In genomic region chr17:7330099-7331015, GRCh38 we compare ENCODE assay signal across 8 cellular contexts. TPM values are rescaled to one million over a fixed set of nuclear protein-coding genes. Genes with fewer than 3 reads are reported as not detected.
DNase-seq lines count a peak whose midpoint lies in the region.

No MANE protein-coding gene starts in this region.

- H3K27ac ChIP-seq in angular gyrus (ENCODE audit: low read depth, low read length) = peak overlapping the region; percentile 88
- H3K27ac ChIP-seq in rectal smooth muscle tissue (ENCODE audit: low read depth, low read length) = peak overlapping the region; percentile 96

- H3K4me3 ChIP-seq in rectal smooth muscle tissue (ENCODE audit: low read length) = peak overlapping the region; percentile 93

- no peaks in the 10 kb centered on the region for H3K36me3 ChIP-seq in rectal smooth muscle tissue (ENCODE audit: control insufficient read depth, insufficient read depth, low read length)

- H3K9ac ChIP-seq in rectal smooth muscle tissue (ENCODE audit: low read length) = peak overlapping the region; percentile 46

- no peaks in the 10 kb centered on the region for H3K27me3 ChIP-seq in rectal smooth muscle tissue (ENCODE audit: control insufficient read depth, insufficient read depth, low read length)

- peaks cover 4% of the 10 kb centered on the region for H3K4me1 ChIP-seq in rectal smooth muscle tissue (ENCODE audit: control insufficient read depth, insufficient read depth, low read length)

- DNase-seq in GM03348 (ENCODE audit: low spot score) (peak; percentile 92), H4 (ENCODE audit: low spot score) (peak; percentile 64), M059J (ENCODE audit: low read depth) (peak; percentile 81), T-helper 1 cell (peak; percentile 60 to 85 (median 68)), hepatic stellate cell (ENCODE audit: low spot score) (peak; percentile 97), KG1 (lab: John Stamatoyannopoulos, UW) (no peak)

RNA-seq across cellular contexts. Expression of gene NEURL4, which starts 1.2 kb away (rescaled TPM):
- total RNA-seq in H4 (2014; rRNA removed; shearing (Covaris generic)) = 3.4 and 3.5 TPM in 2 replicates
- 3.6 and 8.0 TPM in 2 replicates for total RNA-seq in M059J (2014; rRNA removed; shearing (Covaris generic))

RNA-seq across cellular contexts. Expression of gene ACAP1, which starts 6.0 kb away (rescaled TPM):
- 0.19 TPM in 1 of 2 replicates, not detected in the other for total RNA-seq in H4 (2014; rRNA removed; shearing (Covaris generic))
- total RNA-seq in M059J (2014; rRNA removed; shearing (Covaris generic)) = not detected in 2 replicates

RNA-seq across cellular contexts. Expression of gene GPS2, which starts 15.2 kb away (rescaled TPM):
- 55.9 and 65.1 TPM in 2 replicates for total RNA-seq in H4 (2014; rRNA removed; shearing (Covaris generic))
- 94.3 and 118 TPM in 2 replicates for total RNA-seq in M059J (2014; rRNA removed; shearing (Covaris generic))

RNA-seq across cellular contexts. Expression of gene KCTD11, which starts 21.6 kb away (rescaled TPM):
- total RNA-seq in H4 (2014; rRNA removed; shearing (Covaris generic)) = 0.78 and 2.4 TPM in 2 replicates
- total RNA-seq in M059J (2014; rRNA removed; shearing (Covaris generic)) = 3.5 and 7.1 TPM in 2 replicates

RNA-seq across cellular contexts. Expression of gene EIF5A, which starts 22.9 kb away (rescaled TPM):
- total RNA-seq in H4 (2014; rRNA removed; shearing (Covaris generic)) = 460 and 526 TPM in 2 replicates
- total RNA-seq in M059J (2014; rRNA removed; shearing (Covaris generic)) = 428 and 432 TPM in 2 replicates
